ENCODE assay signal across 24 cellular contexts in genomic region chr6:100266512-100266911, GRCh38.
"Had no signal": no experiment of that assay in that cellular context is flagged by ENCODE, and none has a peak within 500 bp of the region (broad histone marks: within the 10 kb centered on the region; RNA-seq: fewer than 3 reads in every experiment).

No MANE protein-coding gene starts in this region.

- H3K27ac ChIP-seq: lower lobe of right lung, neural progenitor cell, sigmoid colon, testis, vagina had no signal

- H3K36me3 ChIP-seq: lower lobe of right lung, neural progenitor cell, sigmoid colon, vagina had no signal

- H3K27me3 ChIP-seq: neural progenitor cell, sigmoid colon, testis, vagina had no signal

- H3K9ac ChIP-seq: neural progenitor cell had no signal

- H3K9me3 ChIP-seq: lower lobe of right lung, sigmoid colon, testis, vagina had no signal

- H2AFZ ChIP-seq: neural progenitor cell had no signal

- H3K4me1 ChIP-seq: lower lobe of right lung, neural progenitor cell, sigmoid colon, testis, vagina had no signal

- H3K4me2 ChIP-seq: neural progenitor cell had no signal

- H3K4me3 ChIP-seq: lower lobe of right lung, neural progenitor cell, sigmoid colon, testis, vagina had no signal

- DNase-seq: activated B cell treated with CpG ODN at 0.5 μM for 24 hours; activated CD4-positive, alpha-beta T cell treated with anti-CD3 and anti-CD28 coated beads for 36 hours; activated CD4-positive, alpha-beta T cell treated with anti-CD3 and anti-CD28 coated beads, Interleukin-2, amount 50 U/mL, for 4 hours; activated CD8-positive, alpha-beta memory T cell treated with anti-CD3 and anti-CD28 coated beads for 24 hours; activated CD8-positive, alpha-beta memory T cell treated with anti-CD3 and anti-CD28 coated beads, Interleukin-2, amount 50 U/mL, for 4 hours; activated naive CD4-positive, alpha-beta T cell treated with Interleukin-2 at 50 U/mL for 16 hours; activated naive CD8-positive, alpha-beta T cell treated with anti-CD3 and anti-CD28 coated beads for 36 hours; activated T-cell treated with anti-CD3 and anti-CD28 coated beads, Interleukin-2, amount 50 U/mL, for 24 hours; central memory CD4-positive, alpha-beta T cell; dermis blood vessel endothelial cell; effector CD8-positive, alpha-beta T cell; erythroblast; kidney; lower lobe of right lung; naive thymus-derived CD4-positive, alpha-beta T cell; retina; sigmoid colon; stimulated activated CD4-positive, alpha-beta T cell treated with anti-CD3 and anti-CD28 coated beads, Interleukin-2, amount 100 ng/mL, for 48 hours; stimulated activated CD8-positive, alpha-beta memory T cell treated with anti-CD3 and anti-CD28 coated beads, Interleukin-4, amount 100 ng/mL, for 48 hours; stimulated activated naive B cell treated with anti-CD40 and anti-IgM and Interleukin-4, amounts not matched to agents 10 μg/mL and 1 μg/mL and 100 μg/mL, for 72 hours; testis had no signal

- ATAC-seq: activated CD4-positive, alpha-beta T cell treated with anti-CD3 and anti-CD28 coated beads for 36 hours; left lobe of liver; lower lobe of right lung; naive thymus-derived CD4-positive, alpha-beta T cell; stimulated activated naive B cell treated with anti-CD40 and anti-IgM and Interleukin-4, amounts not matched to agents 10 μg/mL and 1 μg/mL and 100 μg/mL, for 72 hours had no signal
